9 cellular contexts compared by ENCODE assay signal in the genomic region with DNA sequence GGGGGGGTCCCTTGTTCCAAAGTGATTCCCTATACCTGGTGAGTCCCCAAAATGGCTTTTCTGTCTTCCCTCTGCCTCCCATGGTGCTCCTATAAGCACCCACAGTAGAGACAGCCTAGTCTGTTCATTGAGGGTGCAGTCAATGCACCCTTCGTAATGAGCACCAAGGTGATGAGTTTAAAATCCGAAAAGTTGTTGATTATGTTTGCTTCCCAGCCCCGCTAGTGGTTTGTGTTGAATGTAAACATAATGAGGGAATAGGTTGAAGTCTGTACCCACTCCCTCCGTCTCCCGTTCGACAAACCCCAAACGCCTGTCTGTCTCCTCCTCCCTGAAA. TPM values are rescaled to one million over a fixed set of nuclear protein-coding genes. Genes with fewer than 3 reads are reported as not detected.
DNase-seq lines count a peak whose midpoint lies in the region; ATAC-seq and TF ChIP-seq lines count a peak whose summit lies in the region.
"Had no signal": no experiment of that assay in that cellular context is flagged by ENCODE, and none has a peak within 500 bp of the region (broad histone marks: within the 10 kb centered on the region; RNA-seq: fewer than 3 reads in every experiment).

No MANE protein-coding gene starts in this region.

- H3K36me3 ChIP-seq in HUES6 (ENCODE audit: control insufficient read depth, insufficient read depth, low read length): no peaks in the 10 kb centered on the region
- H3K36me3 ChIP-seq in liver (ENCODE audit: control insufficient read depth in 4 of 4, insufficient read depth in 3 of 4, low read depth in 1 of 4, low read length in 3 of 4): peaks cover 0 to 2% (median 0%) of the 10 kb centered on the region in 4 donors
- peaks cover 9% of the 10 kb centered on the region for H3K36me3 ChIP-seq in suprapubic skin

- CTCF ChIA-PET in MCF 10A (lab: Yijun Ruan, JAX): interaction anchor here (0.8 kb wide), 1 partner anchor 622 kb away, joined by 4 read pairs; no protein-coding TSS in a partner anchor

- TF ChIP-seq EP300 in suprapubic skin (IDR thresholded peaks at IDR 0.05): no peak

- H3K4me3 ChIP-seq in HUES6 (ENCODE audit: low read depth, low read length) (peak overlapping the region; percentile 64), liver (ENCODE audit: low read depth in 1 of 3, low read length in 3 of 3) (peak overlapping the region; percentile 78 to 99 (median 93)), suprapubic skin (peak overlapping the region; percentile 97)

- H3K4me1 ChIP-seq in HUES6 (ENCODE audit: control insufficient read depth, insufficient read depth, low read length) (peaks cover 18% of the 10 kb centered on the region; the same call in 1 of the 2 replicates), liver (ENCODE audit: control insufficient read depth in 4 of 4, insufficient read depth in 4 of 4, low read length in 3 of 4) (peaks cover 2 to 24% (median 19%) of the 10 kb centered on the region in 4 donors), suprapubic skin (peaks cover 43% of the 10 kb centered on the region)

- no peak for TF ChIP-seq RAD21 in liver (IDR thresholded peaks at IDR 0.05)

- H3K27ac ChIP-seq in HUES6 (ENCODE audit: low read depth, low read length): no peak overlapping the region
- H3K27ac ChIP-seq in liver (ENCODE audit: low read depth in 1 of 2, low read length in 2 of 2): peak overlapping the region; percentile 93 to 99
- peak overlapping the region; percentile 99 for H3K27ac ChIP-seq in suprapubic skin

- no peaks in the 10 kb centered on the region for H3K27me3 Mint-ChIP-seq in MCF 10A (ENCODE audit: insufficient read depth, unreplicated experiment)

- H3K4me3 Mint-ChIP-seq in MCF 10A (ENCODE audit: unreplicated experiment): no peak overlapping the region

- POLR2A ChIA-PET in MCF 10A (lab: Yijun Ruan, JAX): interaction anchor here (0.6 to 6.0 kb wide), 17 partner anchors 13 to 689 kb away, joined by 3 to 62 read pairs (median 8); a partner anchor contains a TSS

- DNase-seq in MCF 10A (ENCODE audit: unreplicated experiment) (no peak), suprapubic skin (ENCODE audit: low spot score in 2 of 2) (no peak), cerebellar nuclear complex (lab: John Stamatoyannopoulos, UW) (no peak), 8988T (no peak)
- no peak for DNase-seq in activated T-cell treated with anti-CD3 and anti-CD28 coated beads, Interleukin-2, amount 50 U/mL, for 48 hours
- DNase-seq: NCI-H187 treated with DMSO at 0.1 percent for 48 hours had no signal

- peak overlapping the region; percentile 72 for H3K9ac ChIP-seq in HUES6 (ENCODE audit: low read length)
- H3K9ac ChIP-seq in liver (ENCODE audit: low read depth in 1 of 2, low read length in 2 of 2): peak overlapping the region; percentile 88 to 96

- WGBS in liver: 9% methylated on average over 7 of the region's 7 CpGs
- 1% methylated on average over 7 of the region's 7 CpGs for WGBS in suprapubic skin

- H3K9me3 Mint-ChIP-seq in MCF 10A (ENCODE audit: unreplicated experiment): no peaks in the 10 kb centered on the region

- H3K27me3 ChIP-seq in HUES6 (ENCODE audit: control insufficient read depth, insufficient read depth, low read length): peaks cover 41% of the 10 kb centered on the region
- no peaks in the 10 kb centered on the region for H3K27me3 ChIP-seq in liver (ENCODE audit: control insufficient read depth in 4 of 4, insufficient read depth in 4 of 4, low read length in 3 of 4)
- no peaks in the 10 kb centered on the region for H3K27me3 ChIP-seq in suprapubic skin

- H3K36me3 Mint-ChIP-seq in MCF 10A (ENCODE audit: insufficient read depth, unreplicated experiment): peaks cover 12% of the 10 kb centered on the region

- TSS peak; percentile 26 for BruUV-seq in MCF 10A (replicated peaks; lab: Mats Ljungman, UMichigan)

- H3K27ac Mint-ChIP-seq in MCF 10A (ENCODE audit: low read depth, unreplicated experiment): no peak overlapping the region

- H3K9me3 ChIP-seq in HUES6 (ENCODE audit: control insufficient read depth, insufficient read depth, low read depth, low read length) (no peaks in the 10 kb centered on the region), liver (ENCODE audit: control insufficient read depth in 4 of 4, low read length in 3 of 4) (no peaks in the 10 kb centered on the region), suprapubic skin (no peaks in the 10 kb centered on the region)

- peaks cover 20% of the 10 kb centered on the region for H3K4me1 Mint-ChIP-seq in MCF 10A (ENCODE audit: insufficient read depth, unreplicated experiment)

- ATAC-seq in HG02870 (IDR thresholded peaks at IDR 0.05; ENCODE audit: unreplicated experiment): no peak

- no peak for TF ChIP-seq POLR2A in suprapubic skin (IDR thresholded peaks at IDR 0.05)

- TF ChIP-seq CTCF in MCF 10A (IDR thresholded peaks at IDR 0.05; ENCODE audit: unreplicated experiment) (no peak), liver (IDR thresholded peaks at IDR 0.05; ENCODE audit: low read depth, low read length, missing input control) (no peak), suprapubic skin (IDR thresholded peaks at IDR 0.05) (no peak)

- intact Hi-C loops in MCF 10A (cut with micrococcal nuclease): loop anchor here (2.0 to 10.0 kb wide), 3 partner anchors 310 to 623 kb away; a partner anchor contains a TSS

TF ChIP-seq in liver, 16 proteins besides CTCF, POLR2A, EP300 and RAD21:
- TF ChIP-seq, protein P1, sequence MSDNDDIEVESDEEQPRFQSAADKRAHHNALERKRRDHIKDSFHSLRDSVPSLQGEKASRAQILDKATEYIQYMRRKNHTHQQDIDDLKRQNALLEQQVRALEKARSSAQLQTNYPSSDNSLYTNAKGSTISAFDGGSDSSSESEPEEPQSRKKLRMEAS (IDR thresholded peaks at IDR 0.05): no peak
- no peak for TF ChIP-seq TAF1 (conservative IDR thresholded peaks at IDR 0.05)
- TF ChIP-seq FOXA2 (IDR thresholded peaks at IDR 0.05): no peak
- no peak for TF ChIP-seq GABPA (IDR thresholded peaks at IDR 0.05 in 1 of 2, conservative IDR thresholded peaks at IDR 0.05 in 1 of 2)
- TF ChIP-seq FOXA1 (IDR thresholded peaks at IDR 0.05): no peak
- TF ChIP-seq EGR1 (IDR thresholded peaks at IDR 0.05; ENCODE audit: low read depth in 2 of 2): no peak
- no peak for TF ChIP-seq NR2F2 (IDR thresholded peaks at IDR 0.05)
- TF ChIP-seq, protein P2, sequence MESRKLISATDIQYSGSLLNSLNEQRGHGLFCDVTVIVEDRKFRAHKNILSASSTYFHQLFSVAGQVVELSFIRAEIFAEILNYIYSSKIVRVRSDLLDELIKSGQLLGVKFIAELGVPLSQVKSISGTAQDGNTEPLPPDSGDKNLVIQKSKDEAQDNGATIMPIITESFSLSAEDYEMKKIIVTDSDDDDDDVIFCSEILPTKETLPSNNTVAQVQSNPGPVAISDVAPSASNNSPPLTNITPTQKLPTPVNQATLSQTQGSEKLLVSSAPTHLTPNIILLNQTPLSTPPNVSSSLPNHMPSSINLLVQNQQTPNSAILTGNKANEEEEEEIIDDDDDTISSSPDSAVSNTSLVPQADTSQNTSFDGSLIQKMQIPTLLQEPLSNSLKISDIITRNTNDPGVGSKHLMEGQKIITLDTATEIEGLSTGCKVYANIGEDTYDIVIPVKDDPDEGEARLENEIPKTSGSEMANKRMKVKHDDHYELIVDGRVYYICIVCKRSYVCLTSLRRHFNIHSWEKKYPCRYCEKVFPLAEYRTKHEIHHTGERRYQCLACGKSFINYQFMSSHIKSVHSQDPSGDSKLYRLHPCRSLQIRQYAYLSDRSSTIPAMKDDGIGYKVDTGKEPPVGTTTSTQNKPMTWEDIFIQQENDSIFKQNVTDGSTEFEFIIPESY (IDR thresholded peaks at IDR 0.05): no peak
- no peak for TF ChIP-seq HNF4A (conservative IDR thresholded peaks at IDR 0.05)
- TF ChIP-seq, protein P3, sequence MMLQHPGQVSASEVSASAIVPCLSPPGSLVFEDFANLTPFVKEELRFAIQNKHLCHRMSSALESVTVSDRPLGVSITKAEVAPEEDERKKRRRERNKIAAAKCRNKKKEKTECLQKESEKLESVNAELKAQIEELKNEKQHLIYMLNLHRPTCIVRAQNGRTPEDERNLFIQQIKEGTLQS (IDR thresholded peaks at IDR 0.05): no peak
- no peak for TF ChIP-seq RXRA (IDR thresholded peaks at IDR 0.05)
- no peak for TF ChIP-seq SP1 (IDR thresholded peaks at IDR 0.05)
- TF ChIP-seq JUND (IDR thresholded peaks at IDR 0.05): no peak
- no peak for TF ChIP-seq YY1 (IDR thresholded peaks at IDR 0.05)
- TF ChIP-seq, protein P4, sequence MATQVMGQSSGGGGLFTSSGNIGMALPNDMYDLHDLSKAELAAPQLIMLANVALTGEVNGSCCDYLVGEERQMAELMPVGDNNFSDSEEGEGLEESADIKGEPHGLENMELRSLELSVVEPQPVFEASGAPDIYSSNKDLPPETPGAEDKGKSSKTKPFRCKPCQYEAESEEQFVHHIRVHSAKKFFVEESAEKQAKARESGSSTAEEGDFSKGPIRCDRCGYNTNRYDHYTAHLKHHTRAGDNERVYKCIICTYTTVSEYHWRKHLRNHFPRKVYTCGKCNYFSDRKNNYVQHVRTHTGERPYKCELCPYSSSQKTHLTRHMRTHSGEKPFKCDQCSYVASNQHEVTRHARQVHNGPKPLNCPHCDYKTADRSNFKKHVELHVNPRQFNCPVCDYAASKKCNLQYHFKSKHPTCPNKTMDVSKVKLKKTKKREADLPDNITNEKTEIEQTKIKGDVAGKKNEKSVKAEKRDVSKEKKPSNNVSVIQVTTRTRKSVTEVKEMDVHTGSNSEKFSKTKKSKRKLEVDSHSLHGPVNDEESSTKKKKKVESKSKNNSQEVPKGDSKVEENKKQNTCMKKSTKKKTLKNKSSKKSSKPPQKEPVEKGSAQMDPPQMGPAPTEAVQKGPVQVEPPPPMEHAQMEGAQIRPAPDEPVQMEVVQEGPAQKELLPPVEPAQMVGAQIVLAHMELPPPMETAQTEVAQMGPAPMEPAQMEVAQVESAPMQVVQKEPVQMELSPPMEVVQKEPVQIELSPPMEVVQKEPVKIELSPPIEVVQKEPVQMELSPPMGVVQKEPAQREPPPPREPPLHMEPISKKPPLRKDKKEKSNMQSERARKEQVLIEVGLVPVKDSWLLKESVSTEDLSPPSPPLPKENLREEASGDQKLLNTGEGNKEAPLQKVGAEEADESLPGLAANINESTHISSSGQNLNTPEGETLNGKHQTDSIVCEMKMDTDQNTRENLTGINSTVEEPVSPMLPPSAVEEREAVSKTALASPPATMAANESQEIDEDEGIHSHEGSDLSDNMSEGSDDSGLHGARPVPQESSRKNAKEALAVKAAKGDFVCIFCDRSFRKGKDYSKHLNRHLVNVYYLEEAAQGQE (IDR thresholded peaks at IDR 0.05): no peak
- TF ChIP-seq HNF4G (IDR thresholded peaks at IDR 0.05): no peak
TF ChIP-seq in liver: peak in this region for 0.

RNA-seq across cellular contexts. Expression of a gene that starts 2.3 kb away (rescaled TPM):
- total RNA-seq in MCF 10A (2022) (122 and 141 TPM in 2 replicates), liver (10 to 100 TPM in 1 of 2 donors, 1 to 10 TPM in 1; 2.0 to 10.7 TPM), suprapubic skin (100 to 1,000 TPM; 298 to 370 (median 337) TPM)
- 1 to 10 TPM; 1.9 to 3.1 TPM for polyA plus RNA-seq in liver

Comparison
In these comparisons a context has a peak if more than half of its experiments do, and no peak if none do; other contexts are left out.
1. RNA of a gene that starts 2.3 kb away (total RNA-seq): 298 to 370 TPM in suprapubic skin and 122 to 141 TPM in MCF 10A; 2.0 to 10.7 TPM in liver; every median in the first group is over 10 times any median in the second.
2. Peak in every context shown above with its lines, with median percentiles within 50 percentile points of each other: H3K4me3 ChIP-seq.